ENCODE assay signal across 8 cellular contexts in the genomic region with DNA sequence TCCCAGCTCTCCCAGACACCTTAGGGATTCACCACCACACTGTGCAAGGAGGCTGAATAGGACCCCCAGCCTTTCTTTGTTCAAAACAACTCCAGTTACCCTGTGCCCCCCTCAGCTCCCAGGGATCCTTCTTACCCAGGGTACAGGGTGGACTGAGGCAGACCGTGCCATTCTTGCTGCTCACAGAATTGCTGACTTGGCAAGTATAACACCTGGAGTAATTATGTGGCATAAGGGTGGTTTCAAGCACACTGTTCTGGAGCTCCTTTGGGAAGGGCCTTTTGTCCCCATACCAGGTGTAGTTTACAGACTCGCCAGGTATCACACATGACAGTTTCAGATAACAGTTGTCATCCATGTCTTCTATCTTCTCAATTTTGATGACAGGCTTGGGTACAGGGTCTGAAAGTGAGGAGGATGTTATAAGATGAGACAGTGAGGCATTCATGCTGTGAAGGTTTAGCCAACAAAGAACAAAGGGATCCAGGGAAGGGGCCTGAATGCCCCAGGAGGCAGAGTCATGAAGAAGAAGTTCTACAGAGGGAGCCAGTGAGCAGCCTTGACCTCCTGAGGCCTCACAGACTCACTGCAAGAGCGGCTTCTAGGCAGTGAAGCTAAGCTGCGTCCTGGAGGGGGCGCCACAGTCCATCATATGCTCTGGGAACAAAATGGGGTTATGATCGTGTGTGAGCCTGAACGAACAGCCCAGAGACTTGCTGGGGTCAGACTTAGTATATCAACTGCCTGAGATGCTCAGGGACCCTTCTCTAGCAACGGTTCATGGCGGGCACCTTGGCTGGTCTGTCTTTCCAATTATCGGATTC. TPM values are rescaled to one million over a fixed set of nuclear protein-coding genes. Genes with fewer than 3 reads are reported as not detected.
A peak's percentile ranks its signal among the peaks of the same experiment; 100 is the strongest.
DNase-seq lines count a peak whose midpoint lies in the region; ATAC-seq and TF ChIP-seq lines count a peak whose summit lies in the region.

No MANE protein-coding gene starts in this region.

- no peaks in the 10 kb centered on the region for H3K9me3 Mint-ChIP-seq in osteocyte (ENCODE audit: unreplicated experiment)

- H3K36me3 Mint-ChIP-seq in osteocyte (ENCODE audit: unreplicated experiment) = no peaks in the 10 kb centered on the region

- peaks cover 72% of the 10 kb centered on the region for H3K36me3 ChIP-seq in OCI-LY1 (ENCODE audit: insufficient read depth, low read length)

- ATAC-seq in HG03066 (IDR thresholded peaks at IDR 0.05; ENCODE audit: low read depth, unreplicated experiment) = peak; percentile 42
- no peak for ATAC-seq in HG02571 (IDR thresholded peaks at IDR 0.05; ENCODE audit: unreplicated experiment)

- H3K27ac ChIP-seq in OCI-LY1 (ENCODE audit: low read depth, low read length, poor library complexity, severe bottlenecking) = no peak overlapping the region

- H3K27ac Mint-ChIP-seq in osteocyte (ENCODE audit: unreplicated experiment) = no peak overlapping the region

- no peaks in the 10 kb centered on the region for H3K4me1 Mint-ChIP-seq in osteocyte (ENCODE audit: unreplicated experiment)

- no peaks in the 10 kb centered on the region for H3K79me2 ChIP-seq in OCI-LY1 (ENCODE audit: insufficient read depth, low read length)

- TF ChIP-seq CTCF in GM12864 (IDR thresholded peaks at IDR 0.05; ENCODE audit: low read depth, low read length, missing control alignments) (peak; percentile 92), OCI-LY1 (IDR thresholded peaks at IDR 0.05; ENCODE audit: low read length) (peak; percentile 99), fibroblast of pulmonary artery (IDR thresholded peaks at IDR 0.05; ENCODE audit: low read length, missing control alignments) (peak; percentile 50), osteocyte (IDR thresholded peaks at IDR 0.05) (peak; percentile 33)

- H3K4me1 ChIP-seq in OCI-LY1 (ENCODE audit: insufficient read depth, low read length, severe bottlenecking) = peaks cover 2% of the 10 kb centered on the region

- no peak overlapping the region for H3K4me3 Mint-ChIP-seq in osteocyte (ENCODE audit: unreplicated experiment)

- peak; percentile 73 for DNase-seq in GM12864 (ENCODE audit: low read depth)
- peak; percentile 60 for DNase-seq in activated CD8-positive, alpha-beta memory T cell treated with anti-CD3 and anti-CD28 coated beads, Interleukin-2, amount 50 U/mL, for 24 hours (ENCODE audit: extremely low read depth)
- peak; percentile 62 for DNase-seq in fibroblast of pulmonary artery (ENCODE audit: low read depth)
- no peak for DNase-seq in osteocyte (ENCODE audit: extremely low spot score, unreplicated experiment)
- DNase-seq in ureter (ENCODE audit: low spot score) = peak; percentile 67

- no peaks in the 10 kb centered on the region for H4K20me1 ChIP-seq in OCI-LY1 (ENCODE audit: insufficient read depth, low read length)

- no peaks in the 10 kb centered on the region for H3K27me3 ChIP-seq in OCI-LY1 (ENCODE audit: insufficient read depth, low read length)

- no peak overlapping the region for H2AFZ ChIP-seq in OCI-LY1 (ENCODE audit: low read length)

- H3F3A ChIP-seq in OCI-LY1 (ENCODE audit: insufficient read depth, low read length) = peaks cover 9% of the 10 kb centered on the region

- peaks cover 8% of the 10 kb centered on the region for H3K27me3 Mint-ChIP-seq in osteocyte (ENCODE audit: unreplicated experiment)

- H3K4me3 ChIP-seq in GM12864 (ENCODE audit: low read depth, low read length) = no peak overlapping the region
- H3K4me3 ChIP-seq in OCI-LY1 (ENCODE audit: low read depth, low read length, poor library complexity, severe bottlenecking) = no peak overlapping the region
- H3K4me3 ChIP-seq in fibroblast of pulmonary artery (replicated peaks; ENCODE audit: low read depth, low read length) = no peak overlapping the region

- no peaks in the 10 kb centered on the region for H3K9me2 ChIP-seq in OCI-LY1 (ENCODE audit: low read depth, low read length)

- no peaks in the 10 kb centered on the region for H3K9me3 ChIP-seq in OCI-LY1 (ENCODE audit: low read length)

- H3K4me2 ChIP-seq in OCI-LY1 (ENCODE audit: low read length) = no peak overlapping the region

- H3K9ac ChIP-seq in OCI-LY1 (ENCODE audit: low read length) = no peak overlapping the region

RNA-seq across cellular contexts. Expression of a gene that starts 30.3 kb away (rescaled TPM):
- total RNA-seq in osteocyte = not detected in 2 replicates
- 6.0 TPM for total RNA-seq in ureter

RNA-seq across cellular contexts. Expression of a gene that starts 34.4 kb away (rescaled TPM):
- total RNA-seq in osteocyte = not detected in 2 replicates
- 0.83 TPM for total RNA-seq in ureter

RNA-seq across cellular contexts. Expression of a gene that starts 57.8 kb away (rescaled TPM):
- total RNA-seq in osteocyte (not detected in 2 replicates), ureter (24.0 TPM)

Comparison
In these comparisons a context has a peak if more than half of its experiments do, and no peak if none do; other contexts are left out.
1. CTCF ChIP-seq: peak in every context shown above with its lines; median percentile 99 in OCI-LY1; 92 in GM12864; 50 in fibroblast of pulmonary artery; 33 in osteocyte.
2. RNA of a gene that starts 57.8 kb away (total RNA-seq): 24.0 TPM in ureter (single experiment); not detected in osteocyte; every median in the first group is over 10 times any median in the second.